9 cellular contexts compared by ENCODE assay signal in the genomic region with DNA sequence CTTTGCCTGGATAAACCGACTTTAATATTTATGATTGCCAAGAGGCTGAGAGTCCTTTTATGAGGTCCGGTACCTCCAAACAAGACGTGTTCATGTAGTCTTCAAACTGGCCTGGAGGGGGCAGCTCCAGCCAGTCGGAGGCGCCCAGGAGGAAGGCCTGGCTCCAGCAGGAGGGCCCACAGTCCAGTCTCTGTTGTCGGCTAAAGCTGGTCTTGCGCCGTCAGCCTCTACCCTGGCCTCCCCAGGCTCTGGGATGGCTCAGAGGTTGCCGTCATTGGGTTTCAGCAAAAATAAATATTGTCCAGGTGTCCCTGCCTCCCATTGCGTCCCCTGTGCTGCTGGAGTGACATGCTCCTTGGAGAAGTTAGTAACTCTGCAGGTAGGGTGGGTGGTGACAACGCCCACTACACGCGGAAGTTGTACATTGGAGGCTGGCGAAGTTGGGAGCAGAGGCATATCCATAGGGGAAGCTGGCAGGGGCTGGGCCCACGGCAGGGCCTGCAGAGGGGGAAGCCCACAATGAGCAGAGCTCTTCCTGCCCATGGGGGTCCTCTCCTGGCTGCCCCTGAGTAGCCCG. TPM values are rescaled to one million over a fixed set of nuclear protein-coding genes. Genes with fewer than 3 reads are reported as not detected.
DNase-seq lines count a peak whose midpoint lies in the region; ATAC-seq, FAIRE-seq and TF ChIP-seq lines count a peak whose summit lies in the region.
"Had no signal": no experiment of that assay in that cellular context is flagged by ENCODE, and none has a peak within 500 bp of the region (broad histone marks: within the 10 kb centered on the region; RNA-seq: fewer than 3 reads in every experiment).

No MANE protein-coding gene starts in this region.

- H3K4me1 ChIP-seq in keratinocyte (ENCODE audit: control insufficient read depth, extremely low read depth, insufficient read depth, low read length) (peaks cover 26% of the 10 kb centered on the region), smooth muscle cell (ENCODE audit: low read depth) (peaks cover 5% of the 10 kb centered on the region)

- WGBS in smooth muscle cell (ENCODE audit: low lambda C conversion rate) = 35% methylated on average over 16 of the region's 16 CpGs

- ATAC-seq in GM21529 (IDR thresholded peaks at IDR 0.05; ENCODE audit: unreplicated experiment) = peak; percentile 48
- ATAC-seq in HG03565 (IDR thresholded peaks at IDR 0.05; ENCODE audit: unreplicated experiment) = no peak

- H3K79me2 ChIP-seq in keratinocyte (ENCODE audit: control insufficient read depth, insufficient read depth, low read length) (peaks cover 14% of the 10 kb centered on the region), smooth muscle cell (ENCODE audit: low read depth) (peaks cover 22% of the 10 kb centered on the region)

- H3K9me1 ChIP-seq in keratinocyte (ENCODE audit: control insufficient read depth, extremely low read depth, insufficient read depth, low read length) = no peaks in the 10 kb centered on the region

- H2AFZ ChIP-seq in keratinocyte (ENCODE audit: control insufficient read depth, low read length) = peak overlapping the region; percentile 60
- H2AFZ ChIP-seq in smooth muscle cell (ENCODE audit: low read depth) = no peak overlapping the region

- peaks cover 5% of the 10 kb centered on the region for H4K20me1 ChIP-seq in keratinocyte (ENCODE audit: control insufficient read depth, extremely low read depth, insufficient read depth, low read length)
- peaks cover 33% of the 10 kb centered on the region for H4K20me1 ChIP-seq in smooth muscle cell (ENCODE audit: low read depth)

- H3K27me3 ChIP-seq in keratinocyte (ENCODE audit: control insufficient read depth, extremely low read depth, insufficient read depth, low read length) = no peaks in the 10 kb centered on the region
- H3K27me3 ChIP-seq in smooth muscle cell (ENCODE audit: low read depth) = no peaks in the 10 kb centered on the region

- H3K4me3 ChIP-seq in choroid plexus epithelial cell (ENCODE audit: low read depth, low read length) = peak overlapping the region; percentile 63
- peak overlapping the region in 2 of 3 experiments; percentile 56 to 74 for H3K4me3 ChIP-seq in keratinocyte (ENCODE audit: control insufficient read depth in 2 of 3, extremely low read depth in 1 of 3, insufficient read depth in 2 of 3, low read depth in 1 of 3, low read length in 3 of 3)
- peak overlapping the region; percentile 94 for H3K4me3 ChIP-seq in smooth muscle cell

- peak overlapping the region; percentile 90 for H3K4me2 ChIP-seq in keratinocyte (ENCODE audit: control insufficient read depth, extremely low read depth, insufficient read depth, low read depth, low read length)
- H3K4me2 ChIP-seq in smooth muscle cell = peak overlapping the region; percentile 98

- dilution Hi-C loops in keratinocyte (cut with MboI; ENCODE audit: extremely low pct_ligation_motif_present, low sequenced_read_pairs) = no loop called here

- H3K9me3 ChIP-seq in keratinocyte (ENCODE audit: control insufficient read depth, low read depth, low read length) = no peaks in the 10 kb centered on the region
- no peaks in the 10 kb centered on the region for H3K9me3 ChIP-seq in smooth muscle cell (replicated peaks; ENCODE audit: low read depth)

- peak overlapping the region; percentile 26 for H3K27ac ChIP-seq in keratinocyte (ENCODE audit: control insufficient read depth, insufficient read depth, low read length)
- no peak overlapping the region for H3K27ac ChIP-seq in smooth muscle cell (ENCODE audit: low read depth)

- no peaks in the 10 kb centered on the region for H3F3A ChIP-seq in smooth muscle cell (ENCODE audit: low read depth)

- FAIRE-seq in keratinocyte (lab: Jason Lieb, UNC) = peak; percentile 67

- DNase-seq in DMS153 (lab: John Stamatoyannopoulos, UW) = peak; percentile 61
- peak; percentile 62 for DNase-seq in MV-4-11 (lab: John Stamatoyannopoulos, UW)
- peak; percentile 66 for DNase-seq in SKM-1 (lab: John Stamatoyannopoulos, UW; ENCODE audit: unreplicated experiment)
- peak; percentile 95 for DNase-seq in choroid plexus epithelial cell (ENCODE audit: low read depth)
- peak; percentile 32 for DNase-seq in keratinocyte (ENCODE audit: low read depth, low spot score)
- peak; percentile 53 for DNase-seq in smooth muscle cell (lab: John Stamatoyannopoulos, UW; ENCODE audit: unreplicated experiment)

- H3K9ac ChIP-seq in keratinocyte (ENCODE audit: control insufficient read depth, extremely low read depth, insufficient read depth, low read length) (peak overlapping the region; percentile 60), smooth muscle cell (ENCODE audit: low read depth) (no peak overlapping the region)

- H3K36me3 ChIP-seq in keratinocyte (ENCODE audit: control insufficient read depth in 2 of 2, extremely low read depth in 1 of 2, insufficient read depth in 2 of 2, low read length in 2 of 2) = peaks cover 5 to 12% of the 10 kb centered on the region in 2 experiments
- no peaks in the 10 kb centered on the region for H3K36me3 ChIP-seq in smooth muscle cell (ENCODE audit: low read depth)

- TF ChIP-seq CTCF in choroid plexus epithelial cell (conservative IDR thresholded peaks at IDR 0.05; ENCODE audit: low read depth, low read length) (peak; percentile 85), keratinocyte (optimal IDR thresholded peaks at IDR 0.05 in 1 of 3, IDR thresholded peaks at IDR 0.05 in 1 of 3, conservative IDR thresholded peaks at IDR 0.05 in 1 of 3; ENCODE audit: extremely low read depth in 1 of 3, insufficient read depth in 2 of 3, low read length in 3 of 3) (peak; percentile 67 to 76 (median 70)), smooth muscle cell (IDR thresholded peaks at IDR 0.05; ENCODE audit: borderline replicate concordance, insufficient read depth, poor library complexity, severe bottlenecking) (peak; percentile 57)

RNA-seq across cellular contexts. Expression of a gene that starts 1.0 kb away (rescaled TPM):
- polyA plus RNA-seq in keratinocyte = 27.7 to 61.6 TPM (median 37.2 TPM) in 3 replicates
- 11.9 TPM for polyA plus RNA-seq in keratinocyte (2011; ENCODE audit: low read depth)
- 36.3 and 86.3 TPM in 2 replicates for polyA plus RNA-seq in keratinocyte (2011; cell fraction: cytosol; rRNA removed)
- polyA plus RNA-seq in keratinocyte (2011; cell fraction: nucleus; rRNA removed) = 35.0 and 40.1 TPM in 2 replicates
- polyA plus RNA-seq in keratinocyte (2012; ENCODE audit: low replicate concordance) = 46.2 and 108 TPM in 2 replicates
- polyA minus RNA-seq in keratinocyte = 41.3 to 114 TPM (median 57.3 TPM) in 3 replicates
- 133 TPM for polyA minus RNA-seq in keratinocyte (2011; cell fraction: cytosol; rRNA and poly(A)+ RNA removed)
- polyA minus RNA-seq in keratinocyte (2011; cell fraction: nucleus; rRNA and poly(A)+ RNA removed) = 14.7 and 18.0 TPM in 2 replicates
- 56.5 and 75.6 TPM in 2 replicates for total RNA-seq in smooth muscle cell
- 182 and 204 TPM in 2 replicates for polyA plus RNA-seq in smooth muscle cell

RNA-seq across cellular contexts. Expression of a gene that starts 29.5 kb away (rescaled TPM):
- polyA plus RNA-seq in keratinocyte (not detected in 3 replicates), smooth muscle cell (not detected in 2 replicates)
- polyA plus RNA-seq in keratinocyte (2011; ENCODE audit: low read depth) = not detected
- polyA plus RNA-seq in keratinocyte (2011; cell fraction: cytosol; rRNA removed) = not detected in 2 replicates
- not detected in 2 replicates for polyA plus RNA-seq in keratinocyte (2011; cell fraction: nucleus; rRNA removed)
- polyA plus RNA-seq in keratinocyte (2012; ENCODE audit: low replicate concordance) = not detected in 2 replicates
- polyA minus RNA-seq in keratinocyte = not detected in 3 replicates
- not detected for polyA minus RNA-seq in keratinocyte (2011; cell fraction: cytosol; rRNA and poly(A)+ RNA removed)
- polyA minus RNA-seq in keratinocyte (2011; cell fraction: nucleus; rRNA and poly(A)+ RNA removed) = not detected in 2 replicates
- total RNA-seq in smooth muscle cell = not detected in 2 replicates

RNA-seq across cellular contexts. Expression of a gene that starts 35.1 kb away (rescaled TPM):
- polyA plus RNA-seq in keratinocyte (10.0 to 16.5 TPM (median 10.7 TPM) in 3 replicates), smooth muscle cell (12.9 and 18.2 TPM in 2 replicates)
- polyA plus RNA-seq in keratinocyte (2011; ENCODE audit: low read depth) = 8.0 TPM
- polyA plus RNA-seq in keratinocyte (2011; cell fraction: cytosol; rRNA removed) = 6.2 and 13.5 TPM in 2 replicates
- polyA plus RNA-seq in keratinocyte (2011; cell fraction: nucleus; rRNA removed) = 13.5 and 17.6 TPM in 2 replicates
- 13.4 and 13.5 TPM in 2 replicates for polyA plus RNA-seq in keratinocyte (2012; ENCODE audit: low replicate concordance)
- 3.6 to 8.2 TPM (median 6.0 TPM) in 3 replicates for polyA minus RNA-seq in keratinocyte
- polyA minus RNA-seq in keratinocyte (2011; cell fraction: cytosol; rRNA and poly(A)+ RNA removed) = 9.8 TPM
- 4.6 and 8.5 TPM in 2 replicates for polyA minus RNA-seq in keratinocyte (2011; cell fraction: nucleus; rRNA and poly(A)+ RNA removed)
- total RNA-seq in smooth muscle cell = 9.2 and 14.8 TPM in 2 replicates

RNA-seq across cellular contexts. Expression of a gene that starts 48.5 kb away (rescaled TPM):
- polyA plus RNA-seq in keratinocyte = not detected in 3 replicates
- polyA plus RNA-seq in keratinocyte (2011; ENCODE audit: low read depth) = not detected
- polyA plus RNA-seq in keratinocyte (2011; cell fraction: cytosol; rRNA removed) = not detected in 2 replicates
- polyA plus RNA-seq in keratinocyte (2011; cell fraction: nucleus; rRNA removed) = not detected in 2 replicates
- not detected in 2 replicates for polyA plus RNA-seq in keratinocyte (2012; ENCODE audit: low replicate concordance)
- polyA minus RNA-seq in keratinocyte = not detected in 3 replicates
- not detected for polyA minus RNA-seq in keratinocyte (2011; cell fraction: cytosol; rRNA and poly(A)+ RNA removed)
- polyA minus RNA-seq in keratinocyte (2011; cell fraction: nucleus; rRNA and poly(A)+ RNA removed) = not detected in 2 replicates
- total RNA-seq in smooth muscle cell = not detected in 2 replicates
- polyA plus RNA-seq in smooth muscle cell = not detected in 2 replicates
- total RNA-seq: lower leg skin had no signal

RNA-seq across cellular contexts. Expression of a gene that starts 57.3 kb away (rescaled TPM):
- polyA plus RNA-seq in keratinocyte (23.2 to 67.6 TPM (median 34.1 TPM) in 3 replicates), smooth muscle cell (53.2 and 54.7 TPM in 2 replicates)
- 16.6 TPM for polyA plus RNA-seq in keratinocyte (2011; ENCODE audit: low read depth)
- polyA plus RNA-seq in keratinocyte (2011; cell fraction: cytosol; rRNA removed) = 24.9 and 27.7 TPM in 2 replicates
- polyA plus RNA-seq in keratinocyte (2011; cell fraction: nucleus; rRNA removed) = 124 and 131 TPM in 2 replicates
- polyA plus RNA-seq in keratinocyte (2012; ENCODE audit: low replicate concordance) = 49.5 and 56.8 TPM in 2 replicates
- 60.2 to 164 TPM (median 66.0 TPM) in 3 replicates for polyA minus RNA-seq in keratinocyte
- polyA minus RNA-seq in keratinocyte (2011; cell fraction: cytosol; rRNA and poly(A)+ RNA removed) = 57.0 TPM
- 105 and 156 TPM in 2 replicates for polyA minus RNA-seq in keratinocyte (2011; cell fraction: nucleus; rRNA and poly(A)+ RNA removed)
- total RNA-seq in smooth muscle cell = 29.0 and 46.7 TPM in 2 replicates

Comparison
In these comparisons a context has a peak if more than half of its experiments do, and no peak if none do; other contexts are left out.
1. DNase-seq: peak in every context shown above with its lines; median percentile 95 in choroid plexus epithelial cell; 66 in SKM-1; 62 in MV-4-11; 61 in DMS153; 53 in smooth muscle cell; 32 in keratinocyte.